In the genomic region with DNA sequence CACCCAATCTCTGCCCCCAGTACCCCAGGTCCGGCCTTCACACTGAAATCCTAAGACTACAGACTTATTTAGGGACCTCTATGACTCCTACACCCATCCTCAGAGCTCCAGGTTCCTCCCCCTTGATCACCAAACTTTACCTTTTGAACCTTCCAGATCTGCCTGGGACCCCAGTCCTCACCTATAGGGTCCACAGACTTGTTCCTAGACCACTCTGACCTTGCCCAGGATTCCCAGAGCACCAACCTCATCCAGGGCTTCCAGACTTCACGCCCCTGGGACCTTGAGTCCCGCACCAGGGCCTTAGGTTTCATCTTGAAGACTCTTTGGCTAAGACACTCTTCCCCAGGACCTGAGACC, we compare ENCODE assay signal across 2 cellular contexts.
TF ChIP-seq lines count a peak whose summit lies in the region.

No MANE protein-coding gene starts in this region.

TF ChIP-seq in PFSK-1, 5 proteins besides CTCF, POLR2A, EP300 and RAD21:
- no peak for TF ChIP-seq SIN3A (IDR thresholded peaks at IDR 0.05; ENCODE audit: borderline replicate concordance, insufficient read depth, low read length)
- TF ChIP-seq TAF1 (IDR thresholded peaks at IDR 0.05; ENCODE audit: borderline replicate concordance, insufficient read depth, low read length), result 0 out of 2 replicates have a peak, but pooled peaks have one; percentile 17
- TF ChIP-seq POLR2AphosphoS5 (IDR thresholded peaks at IDR 0.05; ENCODE audit: low read depth, low read length), result no peak; the same call in 1 of the 2 replicates
- no peak for TF ChIP-seq FOXP2 (optimal IDR thresholded peaks at IDR 0.05; ENCODE audit: borderline replicate concordance, extremely low read depth, extremely low read length, insufficient read depth)
- TF ChIP-seq, protein P1, sequence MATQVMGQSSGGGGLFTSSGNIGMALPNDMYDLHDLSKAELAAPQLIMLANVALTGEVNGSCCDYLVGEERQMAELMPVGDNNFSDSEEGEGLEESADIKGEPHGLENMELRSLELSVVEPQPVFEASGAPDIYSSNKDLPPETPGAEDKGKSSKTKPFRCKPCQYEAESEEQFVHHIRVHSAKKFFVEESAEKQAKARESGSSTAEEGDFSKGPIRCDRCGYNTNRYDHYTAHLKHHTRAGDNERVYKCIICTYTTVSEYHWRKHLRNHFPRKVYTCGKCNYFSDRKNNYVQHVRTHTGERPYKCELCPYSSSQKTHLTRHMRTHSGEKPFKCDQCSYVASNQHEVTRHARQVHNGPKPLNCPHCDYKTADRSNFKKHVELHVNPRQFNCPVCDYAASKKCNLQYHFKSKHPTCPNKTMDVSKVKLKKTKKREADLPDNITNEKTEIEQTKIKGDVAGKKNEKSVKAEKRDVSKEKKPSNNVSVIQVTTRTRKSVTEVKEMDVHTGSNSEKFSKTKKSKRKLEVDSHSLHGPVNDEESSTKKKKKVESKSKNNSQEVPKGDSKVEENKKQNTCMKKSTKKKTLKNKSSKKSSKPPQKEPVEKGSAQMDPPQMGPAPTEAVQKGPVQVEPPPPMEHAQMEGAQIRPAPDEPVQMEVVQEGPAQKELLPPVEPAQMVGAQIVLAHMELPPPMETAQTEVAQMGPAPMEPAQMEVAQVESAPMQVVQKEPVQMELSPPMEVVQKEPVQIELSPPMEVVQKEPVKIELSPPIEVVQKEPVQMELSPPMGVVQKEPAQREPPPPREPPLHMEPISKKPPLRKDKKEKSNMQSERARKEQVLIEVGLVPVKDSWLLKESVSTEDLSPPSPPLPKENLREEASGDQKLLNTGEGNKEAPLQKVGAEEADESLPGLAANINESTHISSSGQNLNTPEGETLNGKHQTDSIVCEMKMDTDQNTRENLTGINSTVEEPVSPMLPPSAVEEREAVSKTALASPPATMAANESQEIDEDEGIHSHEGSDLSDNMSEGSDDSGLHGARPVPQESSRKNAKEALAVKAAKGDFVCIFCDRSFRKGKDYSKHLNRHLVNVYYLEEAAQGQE (IDR thresholded peaks at IDR 0.05; ENCODE audit: insufficient read depth in 1 of 2, low read depth in 2 of 2, low read length in 2 of 2), result no peak

TF ChIP-seq in endothelial cell of umbilical vein, 7 proteins besides CTCF, POLR2A, EP300 and RAD21:
- no peak for TF ChIP-seq FOS (IDR thresholded peaks at IDR 0.05; ENCODE audit: borderline replicate concordance, insufficient read depth, low read length)
- no peak for TF ChIP-seq MYC (IDR thresholded peaks at IDR 0.05; ENCODE audit: low read depth, low read length)
- TF ChIP-seq, protein P2, sequence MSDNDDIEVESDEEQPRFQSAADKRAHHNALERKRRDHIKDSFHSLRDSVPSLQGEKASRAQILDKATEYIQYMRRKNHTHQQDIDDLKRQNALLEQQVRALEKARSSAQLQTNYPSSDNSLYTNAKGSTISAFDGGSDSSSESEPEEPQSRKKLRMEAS (IDR thresholded peaks at IDR 0.05; ENCODE audit: insufficient read depth, insufficient read length), result no peak
TF ChIP-seq in endothelial cell of umbilical vein: peak in this region for 0.
